Comparison of ENCODE assay signal across 17 cellular contexts in the genomic region with DNA sequence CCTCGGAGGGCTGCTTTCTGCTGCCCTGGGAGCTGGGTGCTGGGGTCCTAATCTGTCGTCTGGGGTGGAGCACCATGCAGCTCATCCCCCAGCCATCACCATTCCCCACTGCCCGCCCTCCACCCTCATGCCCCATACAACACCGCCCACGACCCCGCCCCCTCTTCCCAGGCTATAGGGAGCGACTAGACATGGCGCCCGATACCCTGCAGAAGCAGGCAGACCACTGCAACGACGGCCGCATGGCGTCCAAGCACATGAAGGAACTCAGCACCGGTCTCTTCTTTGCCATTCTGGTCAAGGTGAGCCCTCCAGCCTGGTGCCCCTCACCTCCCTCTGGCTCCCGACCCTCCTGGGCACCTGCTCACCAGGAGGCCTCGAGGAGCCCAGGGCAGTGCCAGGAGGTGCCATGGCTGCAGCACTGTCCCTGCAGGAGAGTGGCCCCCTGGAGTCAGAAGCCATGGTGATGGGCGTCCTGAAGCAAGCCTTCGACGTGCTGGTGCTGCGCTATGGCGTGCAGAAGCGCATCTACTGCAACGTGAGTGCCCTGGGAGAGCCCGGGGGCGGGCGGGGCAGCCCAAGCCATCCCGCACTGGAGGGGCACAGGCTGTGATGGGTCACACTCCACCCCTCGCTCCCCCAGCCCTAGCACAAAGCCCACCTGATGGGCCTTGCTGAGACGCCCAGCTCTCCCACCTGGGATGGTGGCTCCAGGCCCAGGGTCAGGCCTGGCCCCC. TPM values are rescaled to one million over a fixed set of nuclear protein-coding genes. Genes with fewer than 3 reads are reported as not detected.
"Had no signal": no experiment of that assay in that cellular context is flagged by ENCODE, and none has a peak within 500 bp of the region (broad histone marks: within the 10 kb centered on the region; RNA-seq: fewer than 3 reads in every experiment).

No MANE protein-coding gene starts in this region.

RNA-seq across cellular contexts. Expression of a gene that starts 10.6 kb away (rescaled TPM):
- total RNA-seq: naive thymus-derived CD8-positive, alpha-beta T cell; natural killer cell treated with Interleukin-12 subunit alpha and Interleukin-12 subunit beta and Interleukin-15 and Interleukin-18, amount 100 ng/mL, for 72 hours; neural crest cell; occipital lobe; osteocyte; pancreas; posterior vena cava; prostate gland; pulmonary artery endothelial cell; right atrium auricular region; sciatic nerve; smooth muscle cell; spleen; suprapubic skin; ureter; uterus had no signal
- polyA plus RNA-seq: naive thymus-derived CD8-positive, alpha-beta T cell; pancreas; smooth muscle cell; spleen had no signal

RNA-seq across cellular contexts. Expression of a gene that starts 38.7 kb away (rescaled TPM):
- total RNA-seq: naive thymus-derived CD8-positive, alpha-beta T cell; natural killer cell treated with Interleukin-12 subunit alpha and Interleukin-12 subunit beta and Interleukin-15 and Interleukin-18, amount 100 ng/mL, for 72 hours; neural crest cell; occipital lobe; osteocyte; pancreas; posterior vena cava; pulmonary artery endothelial cell; right atrium auricular region; sciatic nerve; smooth muscle cell; spleen; suprapubic skin; transverse colon; ureter; uterus had no signal
- polyA plus RNA-seq: naive thymus-derived CD8-positive, alpha-beta T cell; pancreas; smooth muscle cell; spleen had no signal

RNA-seq across cellular contexts. Expression of a gene that starts 42.3 kb away (rescaled TPM):
- total RNA-seq: naive thymus-derived CD8-positive, alpha-beta T cell; natural killer cell treated with Interleukin-12 subunit alpha and Interleukin-12 subunit beta and Interleukin-15 and Interleukin-18, amount 100 ng/mL, for 72 hours; pulmonary artery endothelial cell; right atrium auricular region; smooth muscle cell; transverse colon had no signal
- polyA plus RNA-seq: naive thymus-derived CD8-positive, alpha-beta T cell; smooth muscle cell had no signal
